Comparison of ENCODE assay signal across 9 cellular contexts in genomic region chr20:47316776-47317126, GRCh38. TPM values are rescaled to one million over a fixed set of nuclear protein-coding genes. Genes with fewer than 3 reads are reported as not detected.
A peak's percentile ranks its signal among the peaks of the same experiment; 100 is the strongest.
DNase-seq lines count a peak whose midpoint lies in the region; ATAC-seq and TF ChIP-seq lines count a peak whose summit lies in the region.
"Had no signal": no experiment of that assay in that cellular context is flagged by ENCODE, and none has a peak within 500 bp of the region (broad histone marks: within the 10 kb centered on the region; RNA-seq: fewer than 3 reads in every experiment).

No MANE protein-coding gene starts in this region.

- no peak overlapping the region for H3K4me3 Mint-ChIP-seq in Caco-2 (ENCODE audit: unreplicated experiment)
- no peak overlapping the region for H3K4me3 Mint-ChIP-seq in activated B cell treated with CpG ODN at 0.5 μM for 24 hours

- H3K4me1 Mint-ChIP-seq in Caco-2 (ENCODE audit: low read depth, unreplicated experiment) (peaks cover 74% of the 10 kb centered on the region), activated B cell treated with CpG ODN at 0.5 μM for 24 hours (peaks cover 63% of the 10 kb centered on the region)

- H3K27me3 Mint-ChIP-seq in Caco-2 (ENCODE audit: insufficient read depth, unreplicated experiment), result no peaks in the 10 kb centered on the region
- no peaks in the 10 kb centered on the region for H3K27me3 Mint-ChIP-seq in activated B cell treated with CpG ODN at 0.5 μM for 24 hours

- H3K4me1 ChIP-seq in Caco-2 (peaks cover 97% of the 10 kb centered on the region), prostate gland (replicated peaks) (peaks cover 38% of the 10 kb centered on the region)

- H3K9me3 Mint-ChIP-seq in Caco-2 (ENCODE audit: unreplicated experiment) (no peaks in the 10 kb centered on the region), activated B cell treated with CpG ODN at 0.5 μM for 24 hours (no peaks in the 10 kb centered on the region)

- POLR2A ChIA-PET in Caco-2 (lab: Charles Lee), result interaction anchor here (1.1 to 1.4 kb wide), 2 partner anchors 40 to 42 kb away, joined by 5 to 7 read pairs; no protein-coding TSS in a partner anchor
- POLR2A ChIA-PET in activated B cell treated with CpG ODN at 0.5 μM for 24 hours (lab: Charles Lee), result interaction anchor here (0.7 to 2.4 kb wide), 4 partner anchors 10 to 312 kb away, joined by 3 to 7 read pairs (median 4); partner anchors contain the start of gene ZMYND8

- TF ChIP-seq POLR2A in prostate gland (IDR thresholded peaks at IDR 0.05), result no peak

- intact Hi-C loops in Caco-2 (cut with micrococcal nuclease; ENCODE audit: unreplicated experiment), result no loop called here
- intact Hi-C loops in activated B cell treated with CpG ODN at 0.5 μM for 24 hours (cut with micrococcal nuclease), result no loop called here
- intact Hi-C loops in left ventricle myocardium superior (cut with micrococcal nuclease), result loop anchor here (5.0 kb wide), 1 partner anchor 41 kb away; the partner anchor contains the start of gene ZMYND8
- intact Hi-C loops in prostate gland (cut with DNase I), result no loop called here

- peaks cover 11% of the 10 kb centered on the region for H3K36me3 ChIP-seq in Caco-2 (ENCODE audit: control insufficient read depth, insufficient read depth, low read length)
- no peaks in the 10 kb centered on the region for H3K36me3 ChIP-seq in prostate gland

- CTCF ChIA-PET in Caco-2 (lab: Charles Lee), result interaction anchor here (0.6 to 1.5 kb wide), 4 partner anchors 42 to 139 kb away, joined by 3 to 5 read pairs (median 4); no protein-coding TSS in a partner anchor
- CTCF ChIA-PET in activated B cell treated with CpG ODN at 0.5 μM for 24 hours (lab: Charles Lee), result interaction anchor here (5.3 kb wide), 1 partner anchor 67 kb away, joined by 27 read pairs; no protein-coding TSS in a partner anchor

- H3K27ac ChIP-seq in prostate gland, result peak overlapping the region; percentile 91 to 96

- DNase-seq in Caco-2 (no peak), activated B cell treated with CpG ODN at 0.5 μM for 24 hours (no peak), left ventricle myocardium superior (peak; percentile 25), prostate gland (ENCODE audit: low spot score) (no peak), Kasumi-1 (lab: John Stamatoyannopoulos, UW) (no peak), NCI-H2171 treated with DMSO at 0.1 percent for 48 hours (lab: John Stamatoyannopoulos, UW) (no peak), cerebellum (ENCODE audit: low spot score) (no peak)
- DNase-seq: NCI-H1694 had no signal

- ATAC-seq in activated B cell treated with CpG ODN at 0.5 μM for 24 hours (ENCODE audit: low read depth) (no peak), left ventricle myocardium superior (no peak)
- ATAC-seq in activated CD4-positive, CD25-positive, alpha-beta regulatory T cell treated with anti-CD3 and anti-CD28 coated beads, Interleukin-2, amount 50 U/mL, for 24 hours, result no peak

- BruUV-seq in Caco-2 (replicated peaks; lab: Mats Ljungman, UMichigan), result no TSS peak

- H3K4me3 ChIP-seq in Caco-2 (ENCODE audit: low read depth, low read length) (no peak overlapping the region), prostate gland (no peak overlapping the region)

- H3K36me3 Mint-ChIP-seq in Caco-2 (ENCODE audit: insufficient read depth, unreplicated experiment) (peaks cover 98% of the 10 kb centered on the region), activated B cell treated with CpG ODN at 0.5 μM for 24 hours (ENCODE audit: low read depth) (peaks cover 20% of the 10 kb centered on the region)

- H3K27ac Mint-ChIP-seq in Caco-2 (ENCODE audit: unreplicated experiment), result peak overlapping the region; percentile 97
- peak overlapping the region; percentile 84 for H3K27ac Mint-ChIP-seq in activated B cell treated with CpG ODN at 0.5 μM for 24 hours

- no peaks in the 10 kb centered on the region for H3K27me3 ChIP-seq in Caco-2 (replicated peaks; ENCODE audit: control insufficient read depth, insufficient read depth, low read length)
- no peaks in the 10 kb centered on the region for H3K27me3 ChIP-seq in prostate gland (replicated peaks; ENCODE audit: insufficient read depth)

- WGBS in prostate gland, result 81% methylated on average over 3 of the region's 3 CpGs

- TF ChIP-seq CTCF in Caco-2 (IDR thresholded peaks at IDR 0.05; ENCODE audit: insufficient read depth in 1 of 2, low read depth in 1 of 2, low read length in 1 of 2, severe bottlenecking in 1 of 2, unreplicated experiment in 1 of 2), result no peak
- no peak for TF ChIP-seq CTCF in activated B cell treated with CpG ODN at 0.5 μM for 24 hours (IDR thresholded peaks at IDR 0.05)
- no peak for TF ChIP-seq CTCF in prostate gland (IDR thresholded peaks at IDR 0.05)

- H3K9me3 ChIP-seq in Caco-2, result no peaks in the 10 kb centered on the region
- no peaks in the 10 kb centered on the region for H3K9me3 ChIP-seq in prostate gland

RNA-seq across cellular contexts. Expression of gene ZMYND8, which starts 39.7 kb away (rescaled TPM):
- total RNA-seq in Caco-2 (2022) (180 and 194 TPM in 2 replicates), activated B cell treated with CpG ODN at 0.5 μM for 24 hours (42.6 and 44.7 TPM in 2 replicates), left ventricle myocardium superior (40.1 TPM), prostate gland (10 to 100 TPM; 19.9 to 70.9 TPM), cerebellum (39.7 TPM)
